Comparison of ENCODE assay signal across 9 cellular contexts in genomic region chr14:100850841-100851585, GRCh38. TPM values are rescaled to one million over a fixed set of nuclear protein-coding genes. Genes with fewer than 3 reads are reported as not detected.
DNase-seq lines count a peak whose midpoint lies in the region; ATAC-seq and TF ChIP-seq lines count a peak whose summit lies in the region.
"Had no signal": no experiment of that assay in that cellular context is flagged by ENCODE, and none has a peak within 500 bp of the region (broad histone marks: within the 10 kb centered on the region; RNA-seq: fewer than 3 reads in every experiment).

No MANE protein-coding gene starts in this region.

- H3K9me3 ChIP-seq in mucosa of descending colon: no peaks in the 10 kb centered on the region

- ATAC-seq in GM21737 (IDR thresholded peaks at IDR 0.05; ENCODE audit: unreplicated experiment): peak; percentile 68
- peak; percentile 100 for ATAC-seq in mucosa of descending colon
- peak; percentile 81 for ATAC-seq in stimulated activated memory B cell treated with anti-CD40 and anti-IgM and Interleukin-4, amounts not matched to agents 10 μg/mL and 1 μg/mL and 100 μg/mL, for 72 hours

- intact Hi-C loops in mucosa of descending colon (cut with DNase I, micrococcal nuclease): loop anchor here in 1 of 2 donors (10.0 kb wide), 1 partner anchor 774 kb away; no protein-coding TSS in a partner anchor

- no peak overlapping the region for H3K27ac Mint-ChIP-seq in chondrocyte (ENCODE audit: unreplicated experiment)
- H3K27ac Mint-ChIP-seq in stimulated activated memory B cell treated with anti-CD40 and anti-IgM and Interleukin-4, amounts not matched to agents 10 μg/mL and 1 μg/mL and 100 μg/mL, for 72 hours: no peak overlapping the region

- no peak overlapping the region for H3K4me3 Mint-ChIP-seq in chondrocyte (ENCODE audit: unreplicated experiment)
- no peak overlapping the region for H3K4me3 Mint-ChIP-seq in stimulated activated memory B cell treated with anti-CD40 and anti-IgM and Interleukin-4, amounts not matched to agents 10 μg/mL and 1 μg/mL and 100 μg/mL, for 72 hours

- peaks cover 3% of the 10 kb centered on the region for H3K27me3 Mint-ChIP-seq in chondrocyte (ENCODE audit: low read depth)
- no peaks in the 10 kb centered on the region for H3K27me3 Mint-ChIP-seq in stimulated activated memory B cell treated with anti-CD40 and anti-IgM and Interleukin-4, amounts not matched to agents 10 μg/mL and 1 μg/mL and 100 μg/mL, for 72 hours

- TF ChIP-seq CTCF in chondrocyte (IDR thresholded peaks at IDR 0.05) (peak; percentile 73), mucosa of descending colon (IDR thresholded peaks at IDR 0.05) (peak; percentile 83)

- no peaks in the 10 kb centered on the region for H3K36me3 ChIP-seq in mucosa of descending colon (ENCODE audit: low read depth)

- H3K4me1 Mint-ChIP-seq in chondrocyte (ENCODE audit: low read depth): no peaks in the 10 kb centered on the region
- no peaks in the 10 kb centered on the region for H3K4me1 Mint-ChIP-seq in stimulated activated memory B cell treated with anti-CD40 and anti-IgM and Interleukin-4, amounts not matched to agents 10 μg/mL and 1 μg/mL and 100 μg/mL, for 72 hours

- H3K9me3 Mint-ChIP-seq in chondrocyte (ENCODE audit: low read depth): no peaks in the 10 kb centered on the region
- no peaks in the 10 kb centered on the region for H3K9me3 Mint-ChIP-seq in stimulated activated memory B cell treated with anti-CD40 and anti-IgM and Interleukin-4, amounts not matched to agents 10 μg/mL and 1 μg/mL and 100 μg/mL, for 72 hours

- no peaks in the 10 kb centered on the region for H3K4me1 ChIP-seq in mucosa of descending colon (ENCODE audit: low read depth)

- no peaks in the 10 kb centered on the region for H3K36me3 Mint-ChIP-seq in chondrocyte (ENCODE audit: low read depth)
- H3K36me3 Mint-ChIP-seq in stimulated activated memory B cell treated with anti-CD40 and anti-IgM and Interleukin-4, amounts not matched to agents 10 μg/mL and 1 μg/mL and 100 μg/mL, for 72 hours: no peaks in the 10 kb centered on the region

- DNase-seq in DMS153 (lab: John Stamatoyannopoulos, UW) (peak; percentile 40), NCI-H1105 (lab: John Stamatoyannopoulos, UW) (peak; percentile 49), chondrocyte (ENCODE audit: low spot score) (peak; percentile 87), mucosa of descending colon (peak; percentile 87 to 95 (median 93)), NCI-H524 treated with DMSO at 0.1 percent for 48 hours (lab: John Stamatoyannopoulos, UW) (no peak)
- DNase-seq in activated CD4-positive, alpha-beta T cell treated with anti-CD3 and anti-CD28 coated beads for 24 hours (ENCODE audit: low read depth in 2 of 2): peak; percentile 72 to 80

- H3K4me3 ChIP-seq in mucosa of descending colon: no peak overlapping the region

RNA-seq across cellular contexts. Expression of gene MEG3, which starts 25.1 kb away (rescaled TPM):
- total RNA-seq in chondrocyte (not detected in 3 replicates), mucosa of descending colon (10 to 100 TPM; 13.8 to 32.2 (median 16.4) TPM)

RNA-seq across cellular contexts. Expression of gene RTL1, which starts 52.5 kb away (rescaled TPM):
- 0.02 TPM in 1 of 3 replicates, not detected in the others for total RNA-seq in chondrocyte
- not detected for total RNA-seq in mucosa of descending colon
- total RNA-seq: temporal lobe had no signal

Comparison
In these comparisons a context has a peak if more than half of its experiments do, and no peak if none do; other contexts are left out.
1. RNA of gene MEG3, which starts 25.1 kb away (total RNA-seq): 13.8 to 32.2 TPM in mucosa of descending colon; not detected in chondrocyte; every median in the first group is over 10 times any median in the second.
2. Peak in every context shown above with its lines, with median percentiles within 50 percentile points of each other: ATAC-seq.